In genomic region chrX:12944452-12944851, GRCh38 we compare ENCODE assay signal across 10 cellular contexts. TPM values are rescaled to one million over a fixed set of nuclear protein-coding genes. Genes with fewer than 3 reads are reported as not detected.
"Had no signal": no experiment of that assay in that cellular context is flagged by ENCODE, and none has a peak within 500 bp of the region (broad histone marks: within the 10 kb centered on the region; RNA-seq: fewer than 3 reads in every experiment).

No MANE protein-coding gene starts in this region.

RNA-seq across cellular contexts. Expression of gene TLR8, which starts 38.0 kb away (rescaled TPM):
- total RNA-seq: activated CD4-positive, alpha-beta memory T cell treated with anti-CD3 and anti-CD28 coated beads for 36 hours; activated CD4-positive, alpha-beta T cell treated with anti-CD3 and anti-CD28 coated beads, Interleukin-2, amount 10 ng/mL, durations not matched to agents 24 days and 14 days; activated CD8-positive, alpha-beta memory T cell treated with anti-CD3 and anti-CD28 coated beads for 36 hours; activated CD8-positive, alpha-beta T cell treated with anti-CD3 and anti-CD28 coated beads for 36 hours; activated T-cell treated with anti-CD3 and anti-CD28 coated beads, Interleukin-2, amount 50 U/mL, for 4 hours; activated T-helper 2 cell treated with anti-CD3 and anti-CD28 coated beads, Interferon-gamma antibody, Interleukin-2, Interleukin-4, amounts not matched to agents 10 μg/mL and 5 μg/mL and 100 μg/mL, durations not matched to agents 14 hours and 24 hours and 36 hours; bronchial epithelial cell; cardiac muscle cell; T-cell; T-helper 1 cell treated with Interleukin-12 subunit alpha and Interleukin-12 subunit beta and Interleukin-4 antibody, amounts not matched to agents 30 ng/mL and 1 ng/mL, for 36 hours had no signal
- polyA plus RNA-seq: cardiac muscle cell had no signal
